8 cellular contexts compared by ENCODE assay signal in the genomic region with DNA sequence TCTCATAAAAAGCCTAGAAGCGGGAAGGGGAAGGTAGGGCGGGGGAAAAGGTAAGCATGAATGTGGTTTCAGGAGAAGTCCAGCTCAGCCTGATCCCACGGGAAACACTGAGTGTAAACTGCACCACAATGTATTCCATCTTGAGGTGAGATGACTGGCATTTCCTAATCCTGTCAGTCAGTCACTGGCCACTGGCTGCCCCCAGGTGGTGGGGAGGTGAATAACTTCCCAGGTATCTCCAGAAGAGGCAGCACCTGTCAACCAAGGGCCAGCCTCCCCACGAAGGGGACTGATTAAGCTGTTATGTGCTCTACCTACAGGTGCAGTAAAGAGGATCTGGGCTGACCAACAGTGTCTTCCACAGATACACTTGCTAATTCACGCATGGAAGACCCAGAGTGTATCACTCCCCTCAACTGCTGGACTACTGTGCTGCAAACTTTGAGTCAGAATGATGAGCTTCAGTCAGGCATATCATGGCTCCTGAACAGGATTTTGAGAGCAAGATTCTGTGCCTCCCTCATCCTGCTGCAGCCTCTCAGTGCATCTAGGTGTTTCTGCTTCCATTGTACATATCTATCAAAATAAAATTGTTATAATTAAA.
DNase-seq lines count a peak whose midpoint lies in the region; ATAC-seq, FAIRE-seq and TF ChIP-seq lines count a peak whose summit lies in the region.

No MANE protein-coding gene starts in this region.

- TF ChIP-seq CTCF in GM12874 (IDR thresholded peaks at IDR 0.05; ENCODE audit: insufficient read depth, low read depth, low read length) = peak; percentile 84
- peak; percentile 93 to 99 (median 97) for TF ChIP-seq CTCF in H1 (IDR thresholded peaks at IDR 0.05; ENCODE audit: control extremely low read depth in 1 of 3, insufficient read depth in 1 of 3, low read depth in 1 of 3, low read length in 3 of 3)
- peak; percentile 30 to 63 (median 58) for TF ChIP-seq CTCF in pancreas (IDR thresholded peaks at IDR 0.05)

- H3K4me1 ChIP-seq in H1 (replicated peaks in 1 of 4; ENCODE audit: control insufficient read depth in 3 of 4, insufficient read depth in 4 of 4, low read length in 3 of 4) (peaks cover 0 to 4% (median 0%) of the 10 kb centered on the region in 4 experiments; a peak in 3 of 7 replicates), pancreas (no peaks in the 10 kb centered on the region)

- POLR2A ChIA-PET in H1 (lab: Charles Lee; ENCODE audit: partially characterized antibody) = interaction anchor here (0.9 to 2.2 kb wide), 5 partner anchors 10 to 72 kb away, joined by 3 to 11 read pairs (median 3); no protein-coding TSS in a partner anchor

- no peaks in the 10 kb centered on the region; the same call in 1 of the 2 replicates for H3K23me2 ChIP-seq in H1 (ENCODE audit: low read depth, low read length)

- H3K9me3 ChIP-seq in H1 (ENCODE audit: insufficient read depth in 2 of 2, low read depth in 1 of 2, low read length in 1 of 2) = no peaks in the 10 kb centered on the region
- H3K9me3 ChIP-seq in pancreas = no peaks in the 10 kb centered on the region

- TF ChIP-seq POLR2A in H1 (IDR thresholded peaks at IDR 0.05; ENCODE audit: control extremely low read depth in 1 of 2, low read depth in 2 of 2, low read length in 2 of 2) = no peak

- 45% methylated on average over 5 of the region's 5 CpGs; no CpG with 5 or more reads in 1 of the 2 experiments for WGBS in H1 (ENCODE audit: extremely low coverage in 1 of 2, insufficient coverage in 1 of 2, insufficient read length in 1 of 2, insufficient replicate concordance in 2 of 2, low coverage in 1 of 2, low lambda C conversion rate in 2 of 2, missing lambda C conversion rate in 1 of 2), 2 experiments
- 19 to 22% methylated on average over 5 of the region's 5 CpGs for WGBS in pancreas, 2 donors

- no peak overlapping the region for H2BK120ac ChIP-seq in H1 (replicated peaks; ENCODE audit: low read depth, low read length)

- FAIRE-seq in H1 (lab: Jason Lieb, UNC) (peak; percentile 95), pancreas (lab: Jason Lieb, UNC) (no peak)

- H3K56ac ChIP-seq in H1 (replicated peaks; ENCODE audit: insufficient read length, low read depth, low read length) = no peak overlapping the region

- DNase-seq in NCI-H1694 (lab: John Stamatoyannopoulos, UW) = peak; percentile 14
- peak; percentile 76 for DNase-seq in activated CD4-positive, alpha-beta T cell treated with anti-CD3 and anti-CD28 coated beads for 48 hours
- DNase-seq in H1 (ENCODE audit: low read depth in 1 of 2, low spot score in 2 of 2) = peak in 1 of 2 experiments; percentile 90
- peak; percentile 58 to 89 (median 69) for DNase-seq in pancreas
- no peak for DNase-seq in AG20443 (ENCODE audit: low spot score)

- H3K27me3 ChIP-seq in H1 (replicated peaks in 1 of 4; ENCODE audit: control insufficient read depth in 3 of 4, extremely low read depth in 1 of 4, insufficient read depth in 3 of 4, low read length in 3 of 4) (no peaks in the 10 kb centered on the region), pancreas (peaks cover 0 to 4% (median 0%) of the 10 kb centered on the region in 4 donors)

- no peak overlapping the region for H2AK5ac ChIP-seq in H1 (ENCODE audit: low read depth, low read length)

- no peak overlapping the region for H2AFZ ChIP-seq in H1 (ENCODE audit: low read length)

- H4K8ac ChIP-seq in H1 (ENCODE audit: extremely low read depth, insufficient read depth, low read length) = no peak overlapping the region

- intact Hi-C loops in pancreas (cut with DNase I) = loop anchor here in 1 of 3 donors (5.0 kb wide), 1 partner anchor 364 kb away; no protein-coding TSS in a partner anchor

- no peak overlapping the region for H3K9ac ChIP-seq in H1 (replicated peaks in 1 of 4; ENCODE audit: extremely low read depth in 1 of 4, low read depth in 3 of 4, low read length in 3 of 4)

- no peak overlapping the region for H4K91ac ChIP-seq in H1 (replicated peaks; ENCODE audit: insufficient read length, low read length)

- H2BK12ac ChIP-seq in H1 (ENCODE audit: low read depth, low read length) = peak overlapping the region; percentile 20; the same call in 1 of the 2 replicates

- H2BK15ac ChIP-seq in H1 (ENCODE audit: low read length) = 0 out of 2 replicates have a peak overlapping the region, but pooled peaks have one; percentile 84

- no peaks in the 10 kb centered on the region; the same call in 1 of the 2 replicates for H3K79me1 ChIP-seq in H1 (ENCODE audit: low read depth, low read length)

- H3K14ac ChIP-seq in H1 (ENCODE audit: insufficient read length) = no peak overlapping the region

- H4K20me1 ChIP-seq in H1 (replicated peaks in 1 of 2; ENCODE audit: control insufficient read depth in 1 of 2, insufficient read depth in 2 of 2, low read length in 2 of 2) = no peaks in the 10 kb centered on the region

- no peak overlapping the region for H3K4ac ChIP-seq in H1 (replicated peaks; ENCODE audit: insufficient read length, low read depth, low read length)

- TF ChIP-seq RAD21 in H1 (IDR thresholded peaks at IDR 0.05 in 1 of 2, conservative IDR thresholded peaks at IDR 0.05 in 1 of 2; ENCODE audit: low read depth in 2 of 2, low read length in 2 of 2) = peak; percentile 93 to 96

- no peak overlapping the region for H2BK20ac ChIP-seq in H1 (ENCODE audit: low read length)

- no peaks in the 10 kb centered on the region for H3K36me3 ChIP-seq in H1 (ENCODE audit: control insufficient read depth in 2 of 4, insufficient read depth in 4 of 4, low read length in 3 of 4)
- H3K36me3 ChIP-seq in pancreas = no peaks in the 10 kb centered on the region

- no peak for TF ChIP-seq EP300 in H1 (IDR thresholded peaks at IDR 0.05; ENCODE audit: borderline replicate concordance in 1 of 2, low read depth in 2 of 2, low read length in 2 of 2)

- H3K4me3 ChIP-seq in H1 (ENCODE audit: extremely low read depth in 1 of 4, insufficient read depth in 2 of 4, low read depth in 3 of 4, low read length in 4 of 4) (no peak overlapping the region), pancreas (no peak overlapping the region)

- ATAC-seq in pancreas (peak; percentile 68 to 94 (median 82)), HG03439 (IDR thresholded peaks at IDR 0.05; ENCODE audit: unreplicated experiment) (no peak), HG03095 (IDR thresholded peaks at IDR 0.05; ENCODE audit: unreplicated experiment) (no peak)

- H3K4me2 ChIP-seq in H1 (ENCODE audit: insufficient read depth in 1 of 2, low read depth in 2 of 2, low read length in 2 of 2) = no peak overlapping the region

- no peak overlapping the region for H4K5ac ChIP-seq in H1 (ENCODE audit: insufficient read length, low read depth, low read length)

- H3K79me2 ChIP-seq in H1 (ENCODE audit: control insufficient read depth in 1 of 2, insufficient read depth in 2 of 2, low read length in 2 of 2) = 0 out of 4 replicates have a peak, but pooled peaks cover 0 to 2% of the 10 kb centered on the region in 2 experiments

- H3K27ac ChIP-seq in H1 (ENCODE audit: low read depth, low read length) (no peak overlapping the region), pancreas (no peak overlapping the region)

- no peak overlapping the region for H2BK5ac ChIP-seq in H1 (ENCODE audit: low read depth, low read length)

- CTCF ChIA-PET in H1 (lab: Charles Lee; ENCODE audit: partially characterized antibody) = interaction anchor here (0.6 to 6.3 kb wide), 57 partner anchors 10 to 422 kb away, joined by 3 to 157 read pairs (median 5); a partner anchor contains a TSS

- no peak overlapping the region for H3K23ac ChIP-seq in H1 (ENCODE audit: insufficient read length)

- no peak overlapping the region for H3K18ac ChIP-seq in H1 (ENCODE audit: extremely low read depth, low read length)

TF ChIP-seq in H1, 55 proteins besides CTCF, POLR2A, EP300 and RAD21:
- TF ChIP-seq YY1 (IDR thresholded peaks at IDR 0.05; ENCODE audit: low read depth, low read length) (peak; percentile 44; the same call in 1 of the 2 replicates), SP4 (IDR thresholded peaks at IDR 0.05; ENCODE audit: low read length) (no peak), TBP (IDR thresholded peaks at IDR 0.05; ENCODE audit: low read depth, low read length) (no peak)

Comparison
In these comparisons a context has a peak if more than half of its experiments do, and no peak if none do; other contexts are left out.
1. ATAC-seq: peak in pancreas (4 of 4); none in HG03439 (single experiment) and HG03095 (single experiment).
2. Peak in every context shown above with its lines, with median percentiles within 50 percentile points of each other: CTCF ChIP-seq.